15 cellular contexts compared by ENCODE assay signal in the genomic region with DNA sequence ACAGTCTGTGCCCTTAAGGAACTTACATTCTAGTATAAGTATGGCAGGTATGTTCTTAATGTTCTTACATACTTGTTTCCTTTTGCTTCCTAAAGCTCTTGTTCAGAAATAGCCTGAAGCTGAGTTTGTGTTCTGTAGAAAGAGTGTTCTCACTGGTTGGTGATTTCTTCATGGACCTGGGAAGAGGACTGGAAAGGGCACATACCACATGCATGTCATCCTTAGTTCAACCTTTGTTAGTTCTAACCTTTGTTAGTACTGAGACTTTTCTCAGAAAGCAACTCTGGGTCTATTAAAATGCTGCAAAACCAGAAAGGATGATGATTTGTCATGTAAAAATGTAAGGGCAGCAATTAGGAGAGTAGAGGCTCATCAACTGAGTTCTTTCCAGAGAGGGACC. TPM values are rescaled to one million over a fixed set of nuclear protein-coding genes. Genes with fewer than 3 reads are reported as not detected.
DNase-seq lines count a peak whose midpoint lies in the region; ATAC-seq, FAIRE-seq and TF ChIP-seq lines count a peak whose summit lies in the region.
"Had no signal": no experiment of that assay in that cellular context is flagged by ENCODE, and none has a peak within 500 bp of the region (broad histone marks: within the 10 kb centered on the region; RNA-seq: fewer than 3 reads in every experiment).

No MANE protein-coding gene starts in this region.

- no peak for ATAC-seq in thoracic aorta (ENCODE audit: insufficient number of reproducible peaks, low FRiP score, low read depth)
- ATAC-seq: stimulated activated naive CD8-positive, alpha-beta T cell treated with anti-CD3 and anti-CD28 coated beads, Interleukin-15, Interleukin-2, amounts not matched to agents 100 U/mL and 50 U/mL, for 24 hours had no signal

- peak overlapping the region; percentile 8 for H3K27ac ChIP-seq in angular gyrus (ENCODE audit: low read depth, low read length)
- peak overlapping the region; percentile 46 to 81 for H3K27ac ChIP-seq in thoracic aorta

- H3K4me3 ChIP-seq in fibroblast of villous mesenchyme (ENCODE audit: low read depth, low read length): no peak overlapping the region
- H3K4me3 ChIP-seq in thoracic aorta: no peak overlapping the region
- H3K4me3 ChIP-seq: HAP-1 had no signal

- no peaks in the 10 kb centered on the region for H3K27me3 ChIP-seq in thoracic aorta (replicated peaks; ENCODE audit: insufficient read depth)

- H3K36me3 ChIP-seq in thoracic aorta: no peaks in the 10 kb centered on the region
- H3K36me3 ChIP-seq: HAP-1 had no signal

- no peak for TF ChIP-seq CTCF in fibroblast of villous mesenchyme (IDR thresholded peaks at IDR 0.05; ENCODE audit: insufficient read depth, low read depth, low read length)
- TF ChIP-seq CTCF in thoracic aorta (IDR thresholded peaks at IDR 0.05): no peak

- H3K9me3 ChIP-seq in thoracic aorta: no peaks in the 10 kb centered on the region
- H3K9me3 ChIP-seq: HAP-1 had no signal

- peaks cover 24 to 54% of the 10 kb centered on the region in 2 donors for H3K4me1 ChIP-seq in thoracic aorta (ENCODE audit: control insufficient read depth in 1 of 2, low read depth in 2 of 2)
- H3K4me1 ChIP-seq: HAP-1 had no signal

- FAIRE-seq in HTR-8/SVneo (lab: Jason Lieb, UNC): no peak
- FAIRE-seq: D721Med, GM12892 had no signal

- DNase-seq in HCEC 1CT: peak; percentile 83
- DNase-seq in fibroblast of villous mesenchyme (ENCODE audit: low read depth): peak; percentile 91
- DNase-seq in thoracic aorta (ENCODE audit: low spot score): no peak
- DNase-seq in middle frontal gyrus (ENCODE audit: extremely low spot score, low spot score): no peak
- no peak for DNase-seq in NCI-H1930 (lab: John Stamatoyannopoulos, UW)
- DNase-seq in HTR-8/SVneo (ENCODE audit: insufficient read length, low spot score): no peak
- DNase-seq: activated CD4-positive, alpha-beta T cell treated with anti-CD3 and anti-CD28 coated beads, Interleukin-2, amount 50 U/mL, for 48 hours; KBM-7; NCI-H2029 treated with DMSO at 0.1 percent for 48 hours; stimulated activated CD4-positive, alpha-beta T cell treated with anti-CD3 and anti-CD28 coated beads, Interleukin-4, amount 100 ng/mL, for 1 hour; stimulated activated naive CD8-positive, alpha-beta T cell treated with anti-CD3 and anti-CD28 coated beads, Interleukin-15, Interleukin-2, amounts not matched to agents 100 U/mL and 50 U/mL, for 24 hours had no signal

RNA-seq across cellular contexts. Expression of gene FAP, which starts 2.5 kb away (rescaled TPM):
- 207 and 223 TPM in 2 replicates for total RNA-seq in fibroblast of villous mesenchyme
- 10 to 100 TPM; 21.3 to 37.6 TPM for total RNA-seq in thoracic aorta

Comparison
In these comparisons a context has a peak if more than half of its experiments do, and no peak if none do; other contexts are left out.
1. DNase-seq: peak in HCEC 1CT (single experiment) and fibroblast of villous mesenchyme (single experiment); none in thoracic aorta (single experiment), middle frontal gyrus (single experiment), NCI-H1930 (0 of 2) and HTR-8/SVneo (single experiment).